ENCODE assay signal across 1 cellular context in genomic region chr17:72237223-72237622, GRCh38.
TF ChIP-seq lines count a peak whose summit lies in the region.

No MANE protein-coding gene starts in this region.

TF ChIP-seq in HepG2, 621 proteins besides CTCF, POLR2A, EP300 and RAD21:
- TF ChIP-seq MIXL1 (CRISPR knock-in tag; IDR thresholded peaks at IDR 0.05) (no peak), ZNF460 (CRISPR knock-in tag; IDR thresholded peaks at IDR 0.05; ENCODE audit: borderline replicate concordance) (no peak), ZSCAN31 (CRISPR knock-in tag; IDR thresholded peaks at IDR 0.05; ENCODE audit: low read depth) (no peak), ZNF672 (CRISPR knock-in tag; IDR thresholded peaks at IDR 0.05) (no peak)
- TF ChIP-seq, protein P1, sequence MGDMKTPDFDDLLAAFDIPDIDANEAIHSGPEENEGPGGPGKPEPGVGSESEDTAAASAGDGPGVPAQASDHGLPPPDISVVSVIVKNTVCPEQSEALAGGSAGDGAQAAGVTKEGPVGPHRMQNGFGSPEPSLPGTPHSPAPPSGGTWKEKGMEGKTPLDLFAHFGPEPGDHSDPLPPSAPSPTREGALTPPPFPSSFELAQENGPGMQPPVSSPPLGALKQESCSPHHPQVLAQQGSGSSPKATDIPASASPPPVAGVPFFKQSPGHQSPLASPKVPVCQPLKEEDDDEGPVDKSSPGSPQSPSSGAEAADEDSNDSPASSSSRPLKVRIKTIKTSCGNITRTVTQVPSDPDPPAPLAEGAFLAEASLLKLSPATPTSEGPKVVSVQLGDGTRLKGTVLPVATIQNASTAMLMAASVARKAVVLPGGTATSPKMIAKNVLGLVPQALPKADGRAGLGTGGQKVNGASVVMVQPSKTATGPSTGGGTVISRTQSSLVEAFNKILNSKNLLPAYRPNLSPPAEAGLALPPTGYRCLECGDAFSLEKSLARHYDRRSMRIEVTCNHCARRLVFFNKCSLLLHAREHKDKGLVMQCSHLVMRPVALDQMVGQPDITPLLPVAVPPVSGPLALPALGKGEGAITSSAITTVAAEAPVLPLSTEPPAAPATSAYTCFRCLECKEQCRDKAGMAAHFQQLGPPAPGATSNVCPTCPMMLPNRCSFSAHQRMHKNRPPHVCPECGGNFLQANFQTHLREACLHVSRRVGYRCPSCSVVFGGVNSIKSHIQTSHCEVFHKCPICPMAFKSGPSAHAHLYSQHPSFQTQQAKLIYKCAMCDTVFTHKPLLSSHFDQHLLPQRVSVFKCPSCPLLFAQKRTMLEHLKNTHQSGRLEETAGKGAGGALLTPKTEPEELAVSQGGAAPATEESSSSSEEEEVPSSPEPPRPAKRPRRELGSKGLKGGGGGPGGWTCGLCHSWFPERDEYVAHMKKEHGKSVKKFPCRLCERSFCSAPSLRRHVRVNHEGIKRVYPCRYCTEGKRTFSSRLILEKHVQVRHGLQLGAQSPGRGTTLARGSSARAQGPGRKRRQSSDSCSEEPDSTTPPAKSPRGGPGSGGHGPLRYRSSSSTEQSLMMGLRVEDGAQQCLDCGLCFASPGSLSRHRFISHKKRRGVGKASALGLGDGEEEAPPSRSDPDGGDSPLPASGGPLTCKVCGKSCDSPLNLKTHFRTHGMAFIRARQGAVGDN (CRISPR knock-in tag; IDR thresholded peaks at IDR 0.05) = 0 out of 2 replicates have a peak, but pooled peaks have one; percentile 13
- TF ChIP-seq, protein P2, sequence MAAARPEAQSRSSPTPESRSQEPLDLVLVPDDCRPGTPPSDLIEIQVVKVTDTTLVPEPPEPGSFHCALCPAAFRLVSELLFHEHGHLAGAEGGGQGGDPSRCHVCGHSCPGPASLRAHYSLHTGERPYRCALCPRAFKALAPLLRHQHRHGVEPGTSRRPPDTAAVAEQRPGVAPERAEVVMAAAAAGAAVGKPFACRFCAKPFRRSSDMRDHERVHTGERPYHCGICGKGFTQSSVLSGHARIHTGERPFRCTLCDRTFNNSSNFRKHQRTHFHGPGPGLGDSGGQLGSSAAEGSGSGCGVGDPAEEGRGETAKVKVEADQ (CRISPR knock-in tag; IDR thresholded peaks at IDR 0.05; ENCODE audit: borderline replicate concordance) = no peak
TF ChIP-seq in HepG2: peak in this region for 1.
